ENCODE assay signal across 1 cellular context in genomic region chr19:1748703-1749341, GRCh38.
TF ChIP-seq lines count a peak whose summit lies in the region.

No MANE protein-coding gene starts in this region.

TF ChIP-seq in K562, 482 proteins besides CTCF, POLR2A, EP300 and RAD21 (continued from another document and continues in another):
- TF ChIP-seq DEAF1 (CRISPR knock-in tag; IDR thresholded peaks at IDR 0.05) (no peak), SMAD4 (CRISPR knock-in tag; conservative IDR thresholded peaks at IDR 0.05) (no peak), TRIM24 (IDR thresholded peaks at IDR 0.05) (no peak), TCF3 (CRISPR knock-in tag; IDR thresholded peaks at IDR 0.05) (no peak), MBD2 (IDR thresholded peaks at IDR 0.05; ENCODE audit: borderline replicate concordance, low read depth) (0 out of 2 replicates have a peak, but pooled peaks have one; percentile 13), FOXM1 (IDR thresholded peaks at IDR 0.05; ENCODE audit: low read depth) (no peak), FOXM1 (CRISPR knock-in tag; IDR thresholded peaks at IDR 0.05; ENCODE audit: low read depth) (no peak), AFF4 (CRISPR knock-in tag; IDR thresholded peaks at IDR 0.05) (no peak), ZNF398 (CRISPR knock-in tag; IDR thresholded peaks at IDR 0.05) (no peak), MCM2 (IDR thresholded peaks at IDR 0.05; ENCODE audit: low read depth) (no peak), ATF7 (IDR thresholded peaks at IDR 0.05) (no peak), RFX1 (IDR thresholded peaks at IDR 0.05) (no peak), KDM1A (IDR thresholded peaks at IDR 0.05) (no peak), TAF7 (tag; IDR thresholded peaks at IDR 0.05) (no peak), HSF4 (CRISPR knock-in tag; IDR thresholded peaks at IDR 0.05; ENCODE audit: borderline replicate concordance) (no peak), HNRNPUL1 (IDR thresholded peaks at IDR 0.05; ENCODE audit: low read length) (no peak), ZC3H4 (CRISPR knock-in tag; IDR thresholded peaks at IDR 0.05; ENCODE audit: borderline replicate concordance) (no peak), ZNF175 (CRISPR knock-in tag; IDR thresholded peaks at IDR 0.05; ENCODE audit: low read depth) (no peak), MGA (IDR thresholded peaks at IDR 0.05) (no peak), UBTF (IDR thresholded peaks at IDR 0.05; ENCODE audit: borderline replicate concordance in 1 of 2, low read depth in 2 of 2, low read length in 2 of 2) (0 out of 4 replicates have a peak, but pooled peaks of 1 of the 2 experiments have one; percentile 3), SAFB2 (IDR thresholded peaks at IDR 0.05; ENCODE audit: borderline replicate concordance, low read depth, low read length, severe bottlenecking) (no peak), TAF9B (IDR thresholded peaks at IDR 0.05; ENCODE audit: partially characterized antibody) (no peak), ETS1 (conservative IDR thresholded peaks at IDR 0.05; ENCODE audit: control insufficient read depth, low read depth, low read length) (no peak), ZNF232 (CRISPR knock-in tag; IDR thresholded peaks at IDR 0.05) (no peak), ETS2 (tag; IDR thresholded peaks at IDR 0.05; ENCODE audit: borderline replicate concordance, poor library complexity, severe bottlenecking) (no peak), ZBTB7A (IDR thresholded peaks at IDR 0.05; ENCODE audit: borderline replicate concordance, control insufficient read depth, low read depth, low read length) (peak; percentile 62), TAL1 (IDR thresholded peaks at IDR 0.05) (no peak), MNT (conservative IDR thresholded peaks at IDR 0.05) (no peak), HOMEZ (CRISPR knock-in tag; IDR thresholded peaks at IDR 0.05) (no peak), HDAC6 (IDR thresholded peaks at IDR 0.05; ENCODE audit: low read depth, low read length) (no peak)
